Comparison of ENCODE assay signal across 8 cellular contexts in the genomic region with DNA sequence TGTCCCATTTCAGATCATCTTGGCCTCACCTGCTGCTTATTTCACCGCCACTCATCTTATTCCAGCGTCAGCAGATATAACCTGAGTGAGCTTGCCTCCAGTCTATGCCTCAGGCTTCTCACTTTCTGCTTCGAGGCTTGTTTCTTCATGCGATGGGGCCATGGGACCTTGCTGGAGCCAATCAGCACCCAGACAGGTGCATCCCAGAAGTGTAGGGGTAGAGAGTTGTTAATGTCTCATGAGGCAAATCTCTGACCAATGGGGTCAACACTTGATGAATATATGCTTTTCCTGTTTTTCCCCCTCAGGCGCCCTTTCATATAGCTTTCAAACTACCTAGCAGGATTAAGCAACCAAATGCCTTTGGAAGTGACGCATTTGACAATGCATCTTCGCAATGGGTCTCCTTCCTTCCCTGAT. TPM values are rescaled to one million over a fixed set of nuclear protein-coding genes. Genes with fewer than 3 reads are reported as not detected.
A peak's percentile ranks its signal among the peaks of the same experiment; 100 is the strongest.
DNase-seq lines count a peak whose midpoint lies in the region; ATAC-seq and TF ChIP-seq lines count a peak whose summit lies in the region.

No MANE protein-coding gene starts in this region.

- H3K27ac Mint-ChIP-seq in activated T-helper 2 cell treated with anti-CD3 and anti-CD28 coated beads, Interferon-gamma antibody, Interleukin-2, Interleukin-4, amounts not matched to agents 10 μg/mL and 5 μg/mL and 100 μg/mL, durations not matched to agents 14 hours and 24 hours and 36 hours: peak overlapping the region; percentile 95
- peak overlapping the region; percentile 92 for H3K27ac Mint-ChIP-seq in mesothelial cell of epicardium

- H3K36me3 ChIP-seq in upper lobe of right lung: peaks cover 17% of the 10 kb centered on the region

- H3K9me3 ChIP-seq in right cardiac atrium (ENCODE audit: control insufficient read depth, low read length): no peaks in the 10 kb centered on the region
- H3K9me3 ChIP-seq in upper lobe of right lung: no peaks in the 10 kb centered on the region

- no peaks in the 10 kb centered on the region for H3K9me3 Mint-ChIP-seq in activated T-helper 2 cell treated with anti-CD3 and anti-CD28 coated beads, Interferon-gamma antibody, Interleukin-2, Interleukin-4, amounts not matched to agents 10 μg/mL and 5 μg/mL and 100 μg/mL, durations not matched to agents 14 hours and 24 hours and 36 hours
- H3K9me3 Mint-ChIP-seq in mesothelial cell of epicardium: no peaks in the 10 kb centered on the region

- peaks cover 19% of the 10 kb centered on the region for H3K4me1 Mint-ChIP-seq in activated T-helper 2 cell treated with anti-CD3 and anti-CD28 coated beads, Interferon-gamma antibody, Interleukin-2, Interleukin-4, amounts not matched to agents 10 μg/mL and 5 μg/mL and 100 μg/mL, durations not matched to agents 14 hours and 24 hours and 36 hours (ENCODE audit: low read depth)
- H3K4me1 Mint-ChIP-seq in mesothelial cell of epicardium: peaks cover 10% of the 10 kb centered on the region

- peak overlapping the region; percentile 97 for H3K4me3 ChIP-seq in right cardiac atrium (ENCODE audit: low read length)
- H3K4me3 ChIP-seq in upper lobe of right lung: peak overlapping the region; percentile 99

- TF ChIP-seq CTCF in mesothelial cell of epicardium (IDR thresholded peaks at IDR 0.05; ENCODE audit: unreplicated experiment): no peak
- TF ChIP-seq CTCF in upper lobe of right lung (IDR thresholded peaks at IDR 0.05): no peak
- no peak for TF ChIP-seq CTCF in RWPE1 (conservative IDR thresholded peaks at IDR 0.05; ENCODE audit: low read depth)

- H3K4me1 ChIP-seq in right cardiac atrium (ENCODE audit: control insufficient read depth, insufficient read depth, low read length): no peaks in the 10 kb centered on the region
- peaks cover 17% of the 10 kb centered on the region for H3K4me1 ChIP-seq in upper lobe of right lung

- CTCF ChIA-PET in RWPE1 (lab: Yijun Ruan, JAX): no interaction called here

- no peak overlapping the region for H3K27ac ChIP-seq in right cardiac atrium (ENCODE audit: low read length)
- H3K27ac ChIP-seq in upper lobe of right lung: peak overlapping the region; percentile 86
- H3K27ac ChIP-seq in RWPE1: no peak overlapping the region

- WGBS in right cardiac atrium: 78% methylated on average over 7 of the region's 7 CpGs

- intact Hi-C loops in right cardiac atrium (cut with DNase I): loop anchor here in 2 of 4 donors (5.0 to 10.0 kb wide), 2 partner anchors 54 to 57 kb away; a partner anchor contains a TSS
- intact Hi-C loops in left ventricle myocardium superior (cut with micrococcal nuclease): no loop called here
- intact Hi-C loops in activated T-helper 2 cell treated with anti-CD3 and anti-CD28 coated beads, Interferon-gamma antibody, Interleukin-2, Interleukin-4, amounts not matched to agents 10 μg/mL and 5 μg/mL and 100 μg/mL, durations not matched to agents 14 hours and 24 hours and 36 hours (cut with micrococcal nuclease): no loop called here
- intact Hi-C loops in upper lobe of right lung (cut with DNase I): no loop called here

- no peaks in the 10 kb centered on the region for H3K27me3 Mint-ChIP-seq in activated T-helper 2 cell treated with anti-CD3 and anti-CD28 coated beads, Interferon-gamma antibody, Interleukin-2, Interleukin-4, amounts not matched to agents 10 μg/mL and 5 μg/mL and 100 μg/mL, durations not matched to agents 14 hours and 24 hours and 36 hours (ENCODE audit: low read depth)
- H3K27me3 Mint-ChIP-seq in mesothelial cell of epicardium (ENCODE audit: low read depth): no peaks in the 10 kb centered on the region

- peaks cover 23% of the 10 kb centered on the region for H3K36me3 Mint-ChIP-seq in activated T-helper 2 cell treated with anti-CD3 and anti-CD28 coated beads, Interferon-gamma antibody, Interleukin-2, Interleukin-4, amounts not matched to agents 10 μg/mL and 5 μg/mL and 100 μg/mL, durations not matched to agents 14 hours and 24 hours and 36 hours (ENCODE audit: low read depth)
- no peaks in the 10 kb centered on the region for H3K36me3 Mint-ChIP-seq in mesothelial cell of epicardium

- DNase-seq in right cardiac atrium (no peak), left ventricle myocardium superior (no peak), mesothelial cell of epicardium (ENCODE audit: low spot score in 2 of 2, unreplicated experiment in 2 of 2) (no peak), upper lobe of right lung (no peak), RWPE1 (ENCODE audit: low spot score) (no peak), NCI-H2171 (lab: John Stamatoyannopoulos, UW) (no peak)
- no peak for DNase-seq in activated T-helper 2 cell treated with anti-CD3 and anti-CD28 coated beads, Interferon-gamma antibody, Interleukin-2, Interleukin-4, amounts not matched to agents 10 μg/mL and 5 μg/mL and 100 μg/mL, durations not matched to agents 14 hours and 24 hours and 36 hours (ENCODE audit: low spot score)

- no peak for ATAC-seq in right cardiac atrium
- ATAC-seq in left ventricle myocardium superior: no peak
- ATAC-seq in upper lobe of right lung: no peak
- ATAC-seq in esophagus mucosa: no peak

- H3K27me3 ChIP-seq in right cardiac atrium (ENCODE audit: control insufficient read depth, insufficient read depth): no peaks in the 10 kb centered on the region
- H3K27me3 ChIP-seq in upper lobe of right lung: no peaks in the 10 kb centered on the region

- H3K4me3 Mint-ChIP-seq in activated T-helper 2 cell treated with anti-CD3 and anti-CD28 coated beads, Interferon-gamma antibody, Interleukin-2, Interleukin-4, amounts not matched to agents 10 μg/mL and 5 μg/mL and 100 μg/mL, durations not matched to agents 14 hours and 24 hours and 36 hours (ENCODE audit: low read depth): peak overlapping the region; percentile 99
- peak overlapping the region; percentile 95 for H3K4me3 Mint-ChIP-seq in mesothelial cell of epicardium

- POLR2A ChIA-PET in RWPE1 (lab: Yijun Ruan, JAX; ENCODE audit: low non-redundant PET): interaction anchor here (1.6 kb wide), 1 partner anchor 56 kb away, joined by 3 read pairs; a partner anchor contains a TSS

RNA-seq across cellular contexts. Expression of a gene that starts 0.9 kb away (rescaled TPM):
- total RNA-seq in right cardiac atrium: 10 to 100 TPM; 13.3 to 15.7 (median 15.6) TPM
- polyA plus RNA-seq in right cardiac atrium: 13.4 TPM
- total RNA-seq in left ventricle myocardium superior: 12.5 TPM
- 14.8 and 15.6 TPM in 2 replicates for total RNA-seq in activated T-helper 2 cell treated with anti-CD3 and anti-CD28 coated beads, Interferon-gamma antibody, Interleukin-2, Interleukin-4, amounts not matched to agents 10 μg/mL and 5 μg/mL and 100 μg/mL, durations not matched to agents 14 hours and 24 hours and 36 hours
- 29.1 to 30.9 TPM (median 30.2 TPM) in 3 replicates for total RNA-seq in mesothelial cell of epicardium
- total RNA-seq in upper lobe of right lung: 24.1 TPM
- total RNA-seq in esophagus mucosa: 20.1 TPM

RNA-seq across cellular contexts. Expression of a gene that starts 3.5 kb away (rescaled TPM):
- total RNA-seq in right cardiac atrium (not detected), left ventricle myocardium superior (not detected), mesothelial cell of epicardium (not detected in 3 replicates), upper lobe of right lung (not detected), esophagus mucosa (not detected)
- not detected for polyA plus RNA-seq in right cardiac atrium
- total RNA-seq in activated T-helper 2 cell treated with anti-CD3 and anti-CD28 coated beads, Interferon-gamma antibody, Interleukin-2, Interleukin-4, amounts not matched to agents 10 μg/mL and 5 μg/mL and 100 μg/mL, durations not matched to agents 14 hours and 24 hours and 36 hours: not detected in 2 replicates

RNA-seq across cellular contexts. Expression of a gene that starts 52.4 kb away (rescaled TPM):
- 1 to 10 TPM; 5.0 to 8.5 (median 6.7) TPM for total RNA-seq in right cardiac atrium
- 2.5 TPM for polyA plus RNA-seq in right cardiac atrium
- total RNA-seq in left ventricle myocardium superior: 6.7 TPM
- 32.4 and 33.9 TPM in 2 replicates for total RNA-seq in activated T-helper 2 cell treated with anti-CD3 and anti-CD28 coated beads, Interferon-gamma antibody, Interleukin-2, Interleukin-4, amounts not matched to agents 10 μg/mL and 5 μg/mL and 100 μg/mL, durations not matched to agents 14 hours and 24 hours and 36 hours
- total RNA-seq in mesothelial cell of epicardium: 19.3 to 21.9 TPM (median 20.6 TPM) in 3 replicates
- 7.7 TPM for total RNA-seq in upper lobe of right lung
- total RNA-seq in esophagus mucosa: 15.9 TPM

RNA-seq across cellular contexts. Expression of a gene that starts 55.0 kb away (rescaled TPM):
- total RNA-seq in right cardiac atrium (10 to 100 TPM; 14.2 to 16.8 (median 15.2) TPM), left ventricle myocardium superior (8.8 TPM), mesothelial cell of epicardium (36.8 to 38.2 TPM (median 37.0 TPM) in 3 replicates), upper lobe of right lung (16.8 TPM), esophagus mucosa (15.6 TPM)
- polyA plus RNA-seq in right cardiac atrium: 20.5 TPM
- total RNA-seq in activated T-helper 2 cell treated with anti-CD3 and anti-CD28 coated beads, Interferon-gamma antibody, Interleukin-2, Interleukin-4, amounts not matched to agents 10 μg/mL and 5 μg/mL and 100 μg/mL, durations not matched to agents 14 hours and 24 hours and 36 hours: 52.9 and 54.3 TPM in 2 replicates

RNA-seq across cellular contexts. Expression of a gene that starts 55.6 kb away (rescaled TPM):
- 10 to 100 TPM; 11.8 to 19.5 (median 15.4) TPM for total RNA-seq in right cardiac atrium
- polyA plus RNA-seq in right cardiac atrium: 8.8 TPM
- total RNA-seq in left ventricle myocardium superior: 13.2 TPM
- total RNA-seq in activated T-helper 2 cell treated with anti-CD3 and anti-CD28 coated beads, Interferon-gamma antibody, Interleukin-2, Interleukin-4, amounts not matched to agents 10 μg/mL and 5 μg/mL and 100 μg/mL, durations not matched to agents 14 hours and 24 hours and 36 hours: 32.4 and 34.9 TPM in 2 replicates
- total RNA-seq in mesothelial cell of epicardium: 42.1 to 43.4 TPM (median 43.2 TPM) in 3 replicates
- total RNA-seq in upper lobe of right lung: 18.1 TPM
- total RNA-seq in esophagus mucosa: 20.0 TPM
